Comparison of ENCODE assay signal across 9 cellular contexts in the genomic region with DNA sequence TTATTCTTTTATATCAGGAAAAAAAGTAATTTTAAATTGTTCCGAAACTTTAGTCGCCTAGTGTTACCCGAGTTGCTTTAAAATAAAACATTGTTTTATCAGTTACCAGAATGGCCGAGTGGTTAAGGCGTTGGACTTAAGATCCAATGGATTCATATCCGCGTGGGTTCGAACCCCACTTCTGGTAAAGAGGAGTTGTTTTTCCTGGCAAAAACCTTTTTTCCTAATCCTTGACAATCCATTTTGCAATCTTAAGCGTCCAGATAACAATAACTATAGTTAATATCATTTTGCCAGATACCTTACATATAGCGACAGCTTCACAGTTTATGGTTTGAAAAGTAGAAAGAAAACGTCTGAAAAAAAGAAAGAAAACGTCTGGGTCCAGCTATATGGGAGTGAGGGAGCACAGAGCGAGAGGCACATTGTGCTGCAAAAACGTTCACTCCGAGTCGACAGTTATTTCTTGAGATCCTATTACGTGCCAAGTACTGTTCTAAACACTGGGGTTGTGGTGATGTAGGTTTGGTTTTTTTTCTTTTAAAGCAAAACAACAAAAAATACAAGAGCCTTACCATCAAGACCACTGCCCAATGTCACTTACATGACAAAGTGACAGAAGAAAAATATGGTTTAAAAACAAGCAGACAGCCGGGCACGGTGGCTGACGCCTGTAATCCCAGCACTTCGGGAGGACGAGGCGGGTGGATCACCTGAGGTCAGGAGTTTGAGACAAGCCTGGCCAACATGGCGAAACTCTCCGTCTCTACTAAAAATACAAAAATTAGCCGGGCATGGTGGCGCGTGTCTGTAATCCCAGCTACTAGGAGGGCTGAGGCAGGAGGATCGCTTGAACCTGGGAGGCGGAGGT. TPM values are rescaled to one million over a fixed set of nuclear protein-coding genes. Genes with fewer than 3 reads are reported as not detected.
DNase-seq lines count a peak whose midpoint lies in the region; ATAC-seq, FAIRE-seq and TF ChIP-seq lines count a peak whose summit lies in the region.
"Had no signal": no experiment of that assay in that cellular context is flagged by ENCODE, and none has a peak within 500 bp of the region (broad histone marks: within the 10 kb centered on the region; RNA-seq: fewer than 3 reads in every experiment).

No MANE protein-coding gene starts in this region.

- TF ChIP-seq EP300 in GM12878 (IDR thresholded peaks at IDR 0.05; ENCODE audit: borderline replicate concordance in 1 of 2, control insufficient read depth in 1 of 2, low read depth in 2 of 2, low read length in 2 of 2): no peak

- no peaks in the 10 kb centered on the region for H4K20me1 ChIP-seq in GM12878 (ENCODE audit: control insufficient read depth, insufficient read depth)

- no peak for TF ChIP-seq CTCF in GM12878 (IDR thresholded peaks at IDR 0.05 in 2 of 3, conservative IDR thresholded peaks at IDR 0.05 in 1 of 3; ENCODE audit: control insufficient read depth in 2 of 3, extremely low read depth in 1 of 3, insufficient read depth in 1 of 3, low read depth in 3 of 3, low read length in 3 of 3)

- no TSS peak for BruUV-seq in GM12878 (replicated peaks; lab: Mats Ljungman, UMichigan)

- H3K4me2 ChIP-seq in GM12878 (ENCODE audit: control insufficient read depth, insufficient read depth): peak overlapping the region; percentile 46

- no peaks in the 10 kb centered on the region for H3K27me3 ChIP-seq in GM12878 (replicated peaks in 1 of 2; ENCODE audit: control insufficient read depth in 2 of 2, insufficient read depth in 2 of 2, low read length in 1 of 2)

- CTCF ChIA-PET in activated naive CD4-positive, alpha-beta T cell treated with anti-CD3 and anti-CD28 coated beads for 36 hours (lab: Charles Lee): no interaction called here
- CTCF ChIA-PET in GM12878 (lab: Yijun Ruan, JAX): interaction anchor here (1.9 to 2.8 kb wide), 2 partner anchors 9 to 14 kb away, joined by 5 to 10 read pairs; no protein-coding TSS in a partner anchor

- no peaks in the 10 kb centered on the region for H3K36me3 ChIP-seq in GM12878 (ENCODE audit: control insufficient read depth in 2 of 2, insufficient read depth in 2 of 2, low read length in 1 of 2)

- intact Hi-C loops in activated naive CD4-positive, alpha-beta T cell treated with anti-CD3 and anti-CD28 coated beads for 36 hours (cut with micrococcal nuclease): loop anchor here (2.0 to 10.0 kb wide), 4 partner anchors 200 to 1897 kb away; partner anchors contain the start of genes CLP1 and MRPL16
- intact Hi-C loops in GM12878 (cut with micrococcal nuclease; ENCODE audit: unreplicated experiment): loop anchor here (2.0 to 10.0 kb wide), 4 partner anchors 65 to 977 kb away; partner anchors contain the start of genes LPXN, OSBP, PATL1 and ZFP91

- peaks cover 10% of the 10 kb centered on the region for H3K36me3 Mint-ChIP-seq in activated naive CD4-positive, alpha-beta T cell treated with anti-CD3 and anti-CD28 coated beads for 36 hours (ENCODE audit: low read depth)
- H3K36me3 Mint-ChIP-seq in stimulated activated naive B cell treated with anti-CD40 and anti-IgM and Interleukin-4, amounts not matched to agents 10 μg/mL and 1 μg/mL and 100 μg/mL, for 72 hours: peaks cover 0 to 14% of the 10 kb centered on the region in 2 donors

- RAD21 ChIA-PET in GM12878 (lab: Charles Lee; ENCODE audit: unreplicated experiment): interaction anchor here (0.6 kb wide), 1 partner anchor 14 kb away, joined by 3 read pairs; no protein-coding TSS in a partner anchor

- no peaks in the 10 kb centered on the region for H3K9me3 Mint-ChIP-seq in activated naive CD4-positive, alpha-beta T cell treated with anti-CD3 and anti-CD28 coated beads for 36 hours
- no peaks in the 10 kb centered on the region for H3K9me3 Mint-ChIP-seq in stimulated activated naive B cell treated with anti-CD40 and anti-IgM and Interleukin-4, amounts not matched to agents 10 μg/mL and 1 μg/mL and 100 μg/mL, for 72 hours

- no peaks in the 10 kb centered on the region for H3K79me2 ChIP-seq in GM12878 (ENCODE audit: control insufficient read depth, insufficient read depth, low read length)

- no peak overlapping the region for H3K27ac ChIP-seq in GM12878 (ENCODE audit: control insufficient read depth, insufficient read depth)

- no peak for FAIRE-seq in GM12878 (lab: Jason Lieb, UNC)

- 52% methylated on average over 30 of the region's 30 CpGs for WGBS in GM12878 (ENCODE audit: insufficient coverage, insufficient replicate concordance, low lambda C conversion rate, missing lambda C conversion rate)

- no peak for TF ChIP-seq RAD21 in GM12878 (IDR thresholded peaks at IDR 0.05; ENCODE audit: insufficient read depth, low read depth, low read length)

- ATAC-seq in GM12878 (no peak), HG02763 (IDR thresholded peaks at IDR 0.05; ENCODE audit: unreplicated experiment) (no peak)
- no peak for ATAC-seq in stimulated activated naive B cell treated with anti-CD40 and anti-IgM and Interleukin-4, amounts not matched to agents 10 μg/mL and 1 μg/mL and 100 μg/mL, for 72 hours (replicated peaks)

- H3K4me1 Mint-ChIP-seq in activated naive CD4-positive, alpha-beta T cell treated with anti-CD3 and anti-CD28 coated beads for 36 hours (ENCODE audit: low read depth): peaks cover 39% of the 10 kb centered on the region
- H3K4me1 Mint-ChIP-seq in stimulated activated naive B cell treated with anti-CD40 and anti-IgM and Interleukin-4, amounts not matched to agents 10 μg/mL and 1 μg/mL and 100 μg/mL, for 72 hours: peaks cover 26 to 46% of the 10 kb centered on the region in 2 donors

- no peaks in the 10 kb centered on the region for H3K9me3 ChIP-seq in GM12878 (replicated peaks; ENCODE audit: control insufficient read depth, insufficient read depth, low read length)

- TF ChIP-seq POLR2A in GM12878 (IDR thresholded peaks at IDR 0.05; ENCODE audit: low read depth, low read length): no peak

- peak overlapping the region; percentile 79 for H3K4me3 Mint-ChIP-seq in activated naive CD4-positive, alpha-beta T cell treated with anti-CD3 and anti-CD28 coated beads for 36 hours
- H3K4me3 Mint-ChIP-seq in stimulated activated naive B cell treated with anti-CD40 and anti-IgM and Interleukin-4, amounts not matched to agents 10 μg/mL and 1 μg/mL and 100 μg/mL, for 72 hours: peak overlapping the region; percentile 16 to 91

- H2AFZ ChIP-seq in GM12878 (ENCODE audit: control insufficient read depth, low read depth, low read length): peak overlapping the region; percentile 70

- H3K9ac ChIP-seq in GM12878 (ENCODE audit: control insufficient read depth, insufficient read depth, low read length): peak overlapping the region; percentile 72

- peaks cover 5% of the 10 kb centered on the region for H3K27me3 Mint-ChIP-seq in activated naive CD4-positive, alpha-beta T cell treated with anti-CD3 and anti-CD28 coated beads for 36 hours (ENCODE audit: low read depth)
- H3K27me3 Mint-ChIP-seq in stimulated activated naive B cell treated with anti-CD40 and anti-IgM and Interleukin-4, amounts not matched to agents 10 μg/mL and 1 μg/mL and 100 μg/mL, for 72 hours: peaks cover 5% of the 10 kb centered on the region in 2 donors

- POLR2A ChIA-PET in GM12878 (lab: Charles Lee): interaction anchor here (0.7 kb wide), 1 partner anchor 326 kb away, joined by 4 read pairs; no protein-coding TSS in a partner anchor

- peak; percentile 38 for DNase-seq in activated naive CD4-positive, alpha-beta T cell treated with anti-CD3 and anti-CD28 coated beads for 36 hours
- DNase-seq in activated naive CD4-positive, alpha-beta T cell treated with anti-CD3 and anti-CD28 coated beads, Interleukin-2, amount 50 U/mL, for 16 hours: no peak
- DNase-seq in NCI-H82 (lab: John Stamatoyannopoulos, UW) (peak; percentile 74), GM12878 (ENCODE audit: low read depth, low spot score) (no peak), islet precursor cell (peak; percentile 53), HuH-7 (ENCODE audit: low spot score) (no peak)
- DNase-seq in stimulated activated naive B cell treated with anti-CD40 and anti-IgM and Interleukin-4, amounts not matched to agents 10 μg/mL and 1 μg/mL and 100 μg/mL, for 72 hours: no peak

- peak overlapping the region; percentile 93 for H3K27ac Mint-ChIP-seq in activated naive CD4-positive, alpha-beta T cell treated with anti-CD3 and anti-CD28 coated beads for 36 hours
- peak overlapping the region; percentile 59 for H3K27ac Mint-ChIP-seq in stimulated activated naive B cell treated with anti-CD40 and anti-IgM and Interleukin-4, amounts not matched to agents 10 μg/mL and 1 μg/mL and 100 μg/mL, for 72 hours

- SMC1A ChIA-PET in GM12878 (lab: Charles Lee; ENCODE audit: uncharacterized antibody, unreplicated experiment): interaction anchor here (1.0 to 1.4 kb wide), 2 partner anchors 9 to 14 kb away, joined by 3 to 4 read pairs; no protein-coding TSS in a partner anchor

- H3K4me3 ChIP-seq in GM12878: peak overlapping the region; percentile 74

- H3K4me1 ChIP-seq in GM12878 (ENCODE audit: control insufficient read depth, insufficient read depth, low read length): no peaks in the 10 kb centered on the region

- in situ Hi-C loops in GM12878 (cut with MboI): loop anchor here (5.0 to 10.0 kb wide), 5 partner anchors 115 to 977 kb away; partner anchors contain the start of genes DTX4, LPXN, MPEG1 and MS4A6A

RNA-seq across cellular contexts. Expression of gene OR4D9, which starts 40.5 kb away (rescaled TPM):
- not detected for total RNA-seq in activated naive CD4-positive, alpha-beta T cell treated with anti-CD3 and anti-CD28 coated beads for 36 hours
- not detected in 2 replicates for total RNA-seq in GM12878 (2013; cell fraction: nucleolus; rRNA removed)
- not detected in 2 replicates for total RNA-seq in GM12878 (2014; rRNA removed)
- not detected in 2 replicates for total RNA-seq in GM12878 (2014; rRNA removed; fragmentation: Illumina TruSeq; extraction: Trizol)
- not detected in 2 replicates for total RNA-seq in GM12878 (2021)
- not detected for polyA plus RNA-seq in GM12878 (2011; ENCODE audit: low read depth)
- not detected in 2 replicates for polyA plus RNA-seq in GM12878 (2011; rRNA removed)
- not detected in 2 replicates for polyA plus RNA-seq in GM12878 (2011; cell fraction: cytosol; rRNA removed)
- polyA plus RNA-seq in GM12878 (2011; cell fraction: nucleus; rRNA removed): not detected in 2 replicates
- polyA plus RNA-seq in GM12878 (2012): not detected in 2 replicates
- not detected in 2 replicates for polyA plus RNA-seq in GM12878 (2014; fragmentation: Illumina TruSeq; extraction: Trizol)
- polyA plus RNA-seq in GM12878 (2014; fragmentation: Nextera tagmentation; extraction: Ambion mirVana): not detected
- polyA plus RNA-seq in GM12878 (2014; rRNA removed): not detected in 2 replicates
- not detected for polyA plus RNA-seq in GM12878 (2016; fragmentation: Nextera tagmentation; extraction: Ambion mirVana)
- polyA minus RNA-seq in GM12878 (2011; rRNA and poly(A)+ RNA removed): not detected in 2 replicates
- not detected in 2 replicates for polyA minus RNA-seq in GM12878 (2011; cell fraction: cytosol; rRNA and poly(A)+ RNA removed)
- polyA minus RNA-seq in GM12878 (2011; cell fraction: nucleus; rRNA and poly(A)+ RNA removed): not detected in 2 replicates
- total RNA-seq: lung had no signal
- polyA plus RNA-seq: lung had no signal

RNA-seq across cellular contexts. Expression of gene OR4D11, which starts 48.5 kb away (rescaled TPM):
- not detected for total RNA-seq in activated naive CD4-positive, alpha-beta T cell treated with anti-CD3 and anti-CD28 coated beads for 36 hours
- not detected in 2 replicates for total RNA-seq in GM12878 (2013; cell fraction: nucleolus; rRNA removed)
- total RNA-seq in GM12878 (2014; rRNA removed) (not detected in 2 replicates), GM12878 (2014; rRNA removed; fragmentation: Illumina TruSeq; extraction: Trizol) (not detected in 2 replicates), GM12878 (2021) (not detected in 2 replicates)
- polyA plus RNA-seq in GM12878 (2011; ENCODE audit: low read depth): not detected
- polyA plus RNA-seq in GM12878 (2011; rRNA removed) (not detected in 2 replicates), GM12878 (2014; fragmentation: Illumina TruSeq; extraction: Trizol) (not detected in 2 replicates), GM12878 (2014; fragmentation: Nextera tagmentation; extraction: Ambion mirVana) (not detected), GM12878 (2014; rRNA removed) (not detected in 2 replicates), GM12878 (2016; fragmentation: Nextera tagmentation; extraction: Ambion mirVana) (not detected)
- polyA plus RNA-seq in GM12878 (2011; cell fraction: cytosol; rRNA removed): not detected in 2 replicates
- polyA plus RNA-seq in GM12878 (2011; cell fraction: nucleus; rRNA removed): not detected in 2 replicates
- polyA plus RNA-seq in GM12878 (2012): not detected in 2 replicates
- polyA minus RNA-seq in GM12878 (2011; rRNA and poly(A)+ RNA removed): not detected in 2 replicates
- polyA minus RNA-seq in GM12878 (2011; cell fraction: cytosol; rRNA and poly(A)+ RNA removed): not detected in 2 replicates
- polyA minus RNA-seq in GM12878 (2011; cell fraction: nucleus; rRNA and poly(A)+ RNA removed): not detected in 2 replicates
- total RNA-seq: lung had no signal
- polyA plus RNA-seq: lung had no signal

Comparison
In these comparisons a context has a peak if more than half of its experiments do, and no peak if none do; other contexts are left out.
1. DNase-seq: peak in activated naive CD4-positive, alpha-beta T cell treated with anti-CD3 and anti-CD28 coated beads for 36 hours (single experiment), NCI-H82 (single experiment) and islet precursor cell (single experiment); none in activated naive CD4-positive, alpha-beta T cell treated with anti-CD3 and anti-CD28 coated beads, Interleukin-2, amount 50 U/mL, for 16 hours (single experiment), GM12878 (single experiment), stimulated activated naive B cell treated with anti-CD40 and anti-IgM and Interleukin-4, amounts not matched to agents 10 μg/mL and 1 μg/mL and 100 μg/mL, for 72 hours (single experiment) and HuH-7 (single experiment).